In the genomic region with DNA sequence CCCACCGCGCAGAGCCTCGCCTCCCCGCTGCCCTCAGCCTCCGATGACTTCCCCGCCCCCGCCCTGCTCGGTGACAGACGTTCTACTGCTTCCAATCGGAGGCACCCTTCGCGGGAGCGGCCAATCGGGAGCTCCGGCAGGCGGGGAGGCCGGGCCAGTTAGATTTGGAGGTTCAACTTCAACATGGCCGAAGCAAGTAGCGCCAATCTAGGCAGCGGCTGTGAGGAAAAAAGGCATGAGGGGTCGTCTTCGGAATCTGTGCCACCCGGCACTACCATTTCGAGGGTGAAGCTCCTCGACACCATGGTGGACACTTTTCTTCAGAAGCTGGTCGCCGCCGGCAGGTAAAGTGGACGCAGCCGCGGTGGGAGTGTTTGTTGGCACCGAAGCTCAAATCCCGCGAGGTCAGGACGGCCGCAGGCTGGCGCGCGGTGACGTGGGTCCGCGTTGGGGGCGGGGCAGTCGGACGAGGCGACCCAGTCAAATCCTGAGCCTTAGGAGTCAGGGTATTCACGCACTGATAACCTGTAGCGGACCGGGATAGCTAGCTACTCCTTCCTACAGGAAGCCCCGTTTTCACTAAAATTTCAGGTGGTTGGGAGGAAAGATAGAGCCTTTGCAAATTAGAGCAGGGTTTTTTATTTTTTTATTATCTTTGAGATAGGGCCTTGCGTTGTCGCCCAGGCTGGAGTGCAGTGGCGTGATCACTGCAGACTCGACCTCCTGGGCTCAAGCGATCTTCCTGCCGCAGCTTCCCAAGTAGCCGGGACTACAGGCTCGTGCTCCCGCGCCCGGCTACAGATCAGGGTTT, we compare ENCODE assay signal across 1 cellular context.
TF ChIP-seq lines count a peak whose summit lies in the region.

A gene with protein sequence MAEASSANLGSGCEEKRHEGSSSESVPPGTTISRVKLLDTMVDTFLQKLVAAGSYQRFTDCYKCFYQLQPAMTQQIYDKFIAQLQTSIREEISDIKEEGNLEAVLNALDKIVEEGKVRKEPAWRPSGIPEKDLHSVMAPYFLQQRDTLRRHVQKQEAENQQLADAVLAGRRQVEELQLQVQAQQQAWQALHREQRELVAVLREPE (plus strand): TSS at position 175 of the 811 bp plus-strand sequence. CDS start 9 bp downstream, at position 184.

TF ChIP-seq in HepG2, 621 proteins besides CTCF, POLR2A, EP300 and RAD21 (continued from another document and continues in another):
- TF ChIP-seq, protein P1, sequence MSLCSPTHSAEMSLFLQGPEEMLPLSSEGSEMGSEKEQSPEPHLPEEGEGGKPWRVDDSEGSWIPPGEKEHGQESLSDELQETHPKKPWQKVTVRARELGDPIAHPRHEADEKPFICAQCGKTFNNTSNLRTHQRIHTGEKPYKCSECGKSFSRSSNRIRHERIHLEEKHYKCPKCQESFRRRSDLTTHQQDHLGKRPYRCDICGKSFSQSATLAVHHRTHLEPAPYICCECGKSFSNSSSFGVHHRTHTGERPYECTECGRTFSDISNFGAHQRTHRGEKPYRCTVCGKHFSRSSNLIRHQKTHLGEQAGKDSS (CRISPR knock-in tag; IDR thresholded peaks at IDR 0.05; ENCODE audit: borderline replicate concordance, low read depth): peak; percentile 85; the same call in 1 of the 2 replicates
- TF ChIP-seq ZNF775 (CRISPR knock-in tag; IDR thresholded peaks at IDR 0.05; ENCODE audit: borderline replicate concordance) (no peak; the same call in 1 of the 2 replicates), ZNF235 (CRISPR knock-in tag; IDR thresholded peaks at IDR 0.05; ENCODE audit: borderline replicate concordance) (no peak), ZBTB3 (CRISPR knock-in tag; IDR thresholded peaks at IDR 0.05; ENCODE audit: borderline replicate concordance, low read depth) (0 out of 2 replicates have a peak, but pooled peaks have one; percentile 7), ZNF331 (CRISPR knock-in tag; IDR thresholded peaks at IDR 0.05) (no peak), ZFP41 (CRISPR knock-in tag; IDR thresholded peaks at IDR 0.05; ENCODE audit: borderline replicate concordance) (peak; percentile 69; the same call in 1 of the 2 replicates), HMG20B (CRISPR knock-in tag; conservative IDR thresholded peaks at IDR 0.05) (no peak), GABPB1 (CRISPR knock-in tag; IDR thresholded peaks at IDR 0.05) (peak; percentile 81), KDM3A (CRISPR knock-in tag; IDR thresholded peaks at IDR 0.05; ENCODE audit: low read depth) (no peak; the same call in 1 of the 2 replicates), ZFYVE20 (CRISPR knock-in tag; IDR thresholded peaks at IDR 0.05; ENCODE audit: borderline replicate concordance, low read depth) (no peak), SP2 (CRISPR knock-in tag; IDR thresholded peaks at IDR 0.05) (peak; percentile 93), NFIC (IDR thresholded peaks at IDR 0.05; ENCODE audit: low read length) (no peak), ZNF367 (CRISPR knock-in tag; IDR thresholded peaks at IDR 0.05; ENCODE audit: borderline replicate concordance) (no peak), ZNF569 (CRISPR knock-in tag; IDR thresholded peaks at IDR 0.05; ENCODE audit: borderline replicate concordance) (no peak), HDAC2 (CRISPR knock-in tag; IDR thresholded peaks at IDR 0.05) (no peak), ZNF468 (CRISPR knock-in tag; IDR thresholded peaks at IDR 0.05) (0 out of 2 replicates have a peak, but pooled peaks have one; percentile 63), ZNF777 (CRISPR knock-in tag; IDR thresholded peaks at IDR 0.05) (no peak), EZH2 (conservative IDR thresholded peaks at IDR 0.05; ENCODE audit: low read depth, low read length) (no peak), NKX3-1 (CRISPR knock-in tag; IDR thresholded peaks at IDR 0.05) (peak; percentile 41; the same call in 1 of the 2 replicates), ZNF883 (CRISPR knock-in tag; IDR thresholded peaks at IDR 0.05; ENCODE audit: not compliant biosample characterization) (peak; percentile 64), PHF5A (CRISPR knock-in tag; IDR thresholded peaks at IDR 0.05; ENCODE audit: low read depth, unreplicated experiment) (no peak), JUND (CRISPR knock-in tag; IDR thresholded peaks at IDR 0.05) (no peak), SNAI1 (CRISPR knock-in tag; IDR thresholded peaks at IDR 0.05; ENCODE audit: borderline replicate concordance) (no peak), SMAD9 (CRISPR knock-in tag; IDR thresholded peaks at IDR 0.05) (no peak), ZMYM2 (CRISPR knock-in tag; IDR thresholded peaks at IDR 0.05) (no peak), NAIF1 (CRISPR knock-in tag; IDR thresholded peaks at IDR 0.05; ENCODE audit: borderline replicate concordance) (0 out of 2 replicates have a peak, but pooled peaks have one; percentile 40), SMAD1 (CRISPR knock-in tag; IDR thresholded peaks at IDR 0.05; ENCODE audit: borderline replicate concordance, low read depth) (peak; percentile 93; the same call in 1 of the 2 replicates), CHD4 (IDR thresholded peaks at IDR 0.05; ENCODE audit: borderline replicate concordance, low read length) (no peak), TGIF2 (CRISPR knock-in tag; IDR thresholded peaks at IDR 0.05) (no peak), ERF (CRISPR knock-in tag; IDR thresholded peaks at IDR 0.05) (peak; percentile 74), HNF4A (CRISPR knock-in tag; IDR thresholded peaks at IDR 0.05) (peak; percentile 14; the same call in 1 of the 2 replicates), NCOR1 (IDR thresholded peaks at IDR 0.05; ENCODE audit: borderline replicate concordance, low read length) (no peak; the same call in 1 of the 2 replicates), ZNF335 (CRISPR knock-in tag; IDR thresholded peaks at IDR 0.05) (0 out of 2 replicates have a peak, but pooled peaks have one; percentile 73), ZNF83 (CRISPR knock-in tag; IDR thresholded peaks at IDR 0.05; ENCODE audit: borderline replicate concordance) (peak; percentile 81; the same call in 1 of the 2 replicates), DR1 (CRISPR knock-in tag; IDR thresholded peaks at IDR 0.05) (peak; percentile 80), SAP130 (CRISPR knock-in tag; IDR thresholded peaks at IDR 0.05; ENCODE audit: low read depth) (peak; percentile 90), ZNF256 (CRISPR knock-in tag; conservative IDR thresholded peaks at IDR 0.05) (no peak), ZNF543 (CRISPR knock-in tag; IDR thresholded peaks at IDR 0.05) (peak; percentile 86), ZNF761 (CRISPR knock-in tag; conservative IDR thresholded peaks at IDR 0.05) (peak; percentile 58; the same call in 1 of the 2 replicates), ZNF598 (CRISPR knock-in tag; IDR thresholded peaks at IDR 0.05; ENCODE audit: borderline replicate concordance) (0 out of 2 replicates have a peak, but pooled peaks have one; percentile 35), POLR2AphosphoS5 (IDR thresholded peaks at IDR 0.05; ENCODE audit: low read depth, low read length) (peak; percentile 81), ZNF589 (CRISPR knock-in tag; conservative IDR thresholded peaks at IDR 0.05) (no peak), ZNF713 (CRISPR knock-in tag; IDR thresholded peaks at IDR 0.05) (no peak)
- TF ChIP-seq, protein P2, sequence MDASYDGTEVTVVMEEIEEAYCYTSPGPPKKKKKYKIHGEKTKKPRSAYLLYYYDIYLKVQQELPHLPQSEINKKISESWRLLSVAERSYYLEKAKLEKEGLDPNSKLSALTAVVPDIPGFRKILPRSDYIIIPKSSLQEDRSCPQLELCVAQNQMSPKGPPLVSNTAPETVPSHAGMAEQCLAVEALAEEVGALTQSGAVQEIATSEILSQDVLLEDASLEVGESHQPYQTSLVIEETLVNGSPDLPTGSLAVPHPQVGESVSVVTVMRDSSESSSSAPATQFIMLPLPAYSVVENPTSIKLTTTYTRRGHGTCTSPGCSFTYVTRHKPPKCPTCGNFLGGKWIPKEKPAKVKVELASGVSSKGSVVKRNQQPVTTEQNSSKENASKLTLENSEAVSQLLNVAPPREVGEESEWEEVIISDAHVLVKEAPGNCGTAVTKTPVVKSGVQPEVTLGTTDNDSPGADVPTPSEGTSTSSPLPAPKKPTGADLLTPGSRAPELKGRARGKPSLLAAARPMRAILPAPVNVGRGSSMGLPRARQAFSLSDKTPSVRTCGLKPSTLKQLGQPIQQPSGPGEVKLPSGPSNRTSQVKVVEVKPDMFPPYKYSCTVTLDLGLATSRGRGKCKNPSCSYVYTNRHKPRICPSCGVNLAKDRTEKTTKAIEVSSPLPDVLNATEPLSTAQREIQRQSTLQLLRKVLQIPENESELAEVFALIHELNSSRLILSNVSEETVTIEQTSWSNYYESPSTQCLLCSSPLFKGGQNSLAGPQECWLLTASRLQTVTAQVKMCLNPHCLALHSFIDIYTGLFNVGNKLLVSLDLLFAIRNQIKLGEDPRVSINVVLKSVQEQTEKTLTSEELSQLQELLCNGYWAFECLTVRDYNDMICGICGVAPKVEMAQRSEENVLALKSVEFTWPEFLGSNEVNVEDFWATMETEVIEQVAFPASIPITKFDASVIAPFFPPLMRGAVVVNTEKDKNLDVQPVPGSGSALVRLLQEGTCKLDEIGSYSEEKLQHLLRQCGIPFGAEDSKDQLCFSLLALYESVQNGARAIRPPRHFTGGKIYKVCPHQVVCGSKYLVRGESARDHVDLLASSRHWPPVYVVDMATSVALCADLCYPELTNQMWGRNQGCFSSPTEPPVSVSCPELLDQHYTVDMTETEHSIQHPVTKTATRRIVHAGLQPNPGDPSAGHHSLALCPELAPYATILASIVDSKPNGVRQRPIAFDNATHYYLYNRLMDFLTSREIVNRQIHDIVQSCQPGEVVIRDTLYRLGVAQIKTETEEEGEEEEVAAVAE (CRISPR knock-in tag; IDR thresholded peaks at IDR 0.05; ENCODE audit: borderline replicate concordance): peak; percentile 68
- TF ChIP-seq, protein P3, sequence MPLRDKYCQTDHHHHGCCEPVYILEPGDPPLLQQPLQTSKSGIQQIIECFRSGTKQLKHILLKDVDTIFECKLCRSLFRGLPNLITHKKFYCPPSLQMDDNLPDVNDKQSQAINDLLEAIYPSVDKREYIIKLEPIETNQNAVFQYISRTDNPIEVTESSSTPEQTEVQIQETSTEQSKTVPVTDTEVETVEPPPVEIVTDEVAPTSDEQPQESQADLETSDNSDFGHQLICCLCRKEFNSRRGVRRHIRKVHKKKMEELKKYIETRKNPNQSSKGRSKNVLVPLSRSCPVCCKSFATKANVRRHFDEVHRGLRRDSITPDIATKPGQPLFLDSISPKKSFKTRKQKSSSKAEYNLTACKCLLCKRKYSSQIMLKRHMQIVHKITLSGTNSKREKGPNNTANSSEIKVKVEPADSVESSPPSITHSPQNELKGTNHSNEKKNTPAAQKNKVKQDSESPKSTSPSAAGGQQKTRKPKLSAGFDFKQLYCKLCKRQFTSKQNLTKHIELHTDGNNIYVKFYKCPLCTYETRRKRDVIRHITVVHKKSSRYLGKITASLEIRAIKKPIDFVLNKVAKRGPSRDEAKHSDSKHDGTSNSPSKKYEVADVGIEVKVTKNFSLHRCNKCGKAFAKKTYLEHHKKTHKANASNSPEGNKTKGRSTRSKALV (CRISPR knock-in tag; IDR thresholded peaks at IDR 0.05): no peak
- TF ChIP-seq, protein P4, sequence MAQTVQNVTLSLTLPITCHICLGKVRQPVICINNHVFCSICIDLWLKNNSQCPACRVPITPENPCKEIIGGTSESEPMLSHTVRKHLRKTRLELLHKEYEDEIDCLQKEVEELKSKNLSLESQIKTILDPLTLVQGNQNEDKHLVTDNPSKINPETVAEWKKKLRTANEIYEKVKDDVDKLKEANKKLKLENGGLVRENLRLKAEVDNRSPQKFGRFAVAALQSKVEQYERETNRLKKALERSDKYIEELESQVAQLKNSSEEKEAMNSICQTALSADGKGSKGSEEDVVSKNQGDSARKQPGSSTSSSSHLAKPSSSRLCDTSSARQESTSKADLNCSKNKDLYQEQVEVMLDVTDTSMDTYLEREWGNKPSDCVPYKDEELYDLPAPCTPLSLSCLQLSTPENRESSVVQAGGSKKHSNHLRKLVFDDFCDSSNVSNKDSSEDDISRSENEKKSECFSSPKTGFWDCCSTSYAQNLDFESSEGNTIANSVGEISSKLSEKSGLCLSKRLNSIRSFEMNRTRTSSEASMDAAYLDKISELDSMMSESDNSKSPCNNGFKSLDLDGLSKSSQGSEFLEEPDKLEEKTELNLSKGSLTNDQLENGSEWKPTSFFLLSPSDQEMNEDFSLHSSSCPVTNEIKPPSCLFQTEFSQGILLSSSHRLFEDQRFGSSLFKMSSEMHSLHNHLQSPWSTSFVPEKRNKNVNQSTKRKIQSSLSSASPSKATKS (CRISPR knock-in tag; IDR thresholded peaks at IDR 0.05): no peak
- TF ChIP-seq, protein P5, sequence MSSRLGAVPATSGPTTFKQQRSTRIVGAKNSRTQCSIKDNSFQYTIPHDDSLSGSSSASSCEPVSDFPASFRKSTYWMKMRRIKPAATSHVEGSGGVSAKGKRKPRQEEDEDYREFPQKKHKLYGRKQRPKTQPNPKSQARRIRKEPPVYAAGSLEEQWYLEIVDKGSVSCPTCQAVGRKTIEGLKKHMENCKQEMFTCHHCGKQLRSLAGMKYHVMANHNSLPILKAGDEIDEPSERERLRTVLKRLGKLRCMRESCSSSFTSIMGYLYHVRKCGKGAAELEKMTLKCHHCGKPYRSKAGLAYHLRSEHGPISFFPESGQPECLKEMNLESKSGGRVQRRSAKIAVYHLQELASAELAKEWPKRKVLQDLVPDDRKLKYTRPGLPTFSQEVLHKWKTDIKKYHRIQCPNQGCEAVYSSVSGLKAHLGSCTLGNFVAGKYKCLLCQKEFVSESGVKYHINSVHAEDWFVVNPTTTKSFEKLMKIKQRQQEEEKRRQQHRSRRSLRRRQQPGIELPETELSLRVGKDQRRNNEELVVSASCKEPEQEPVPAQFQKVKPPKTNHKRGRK (CRISPR knock-in tag; IDR thresholded peaks at IDR 0.05): no peak
- TF ChIP-seq, protein P6, sequence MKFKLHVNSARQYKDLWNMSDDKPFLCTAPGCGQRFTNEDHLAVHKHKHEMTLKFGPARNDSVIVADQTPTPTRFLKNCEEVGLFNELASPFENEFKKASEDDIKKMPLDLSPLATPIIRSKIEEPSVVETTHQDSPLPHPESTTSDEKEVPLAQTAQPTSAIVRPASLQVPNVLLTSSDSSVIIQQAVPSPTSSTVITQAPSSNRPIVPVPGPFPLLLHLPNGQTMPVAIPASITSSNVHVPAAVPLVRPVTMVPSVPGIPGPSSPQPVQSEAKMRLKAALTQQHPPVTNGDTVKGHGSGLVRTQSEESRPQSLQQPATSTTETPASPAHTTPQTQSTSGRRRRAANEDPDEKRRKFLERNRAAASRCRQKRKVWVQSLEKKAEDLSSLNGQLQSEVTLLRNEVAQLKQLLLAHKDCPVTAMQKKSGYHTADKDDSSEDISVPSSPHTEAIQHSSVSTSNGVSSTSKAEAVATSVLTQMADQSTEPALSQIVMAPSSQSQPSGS (CRISPR knock-in tag; IDR thresholded peaks at IDR 0.05): 0 out of 2 replicates have a peak, but pooled peaks have one; percentile 26
- TF ChIP-seq, protein P7, sequence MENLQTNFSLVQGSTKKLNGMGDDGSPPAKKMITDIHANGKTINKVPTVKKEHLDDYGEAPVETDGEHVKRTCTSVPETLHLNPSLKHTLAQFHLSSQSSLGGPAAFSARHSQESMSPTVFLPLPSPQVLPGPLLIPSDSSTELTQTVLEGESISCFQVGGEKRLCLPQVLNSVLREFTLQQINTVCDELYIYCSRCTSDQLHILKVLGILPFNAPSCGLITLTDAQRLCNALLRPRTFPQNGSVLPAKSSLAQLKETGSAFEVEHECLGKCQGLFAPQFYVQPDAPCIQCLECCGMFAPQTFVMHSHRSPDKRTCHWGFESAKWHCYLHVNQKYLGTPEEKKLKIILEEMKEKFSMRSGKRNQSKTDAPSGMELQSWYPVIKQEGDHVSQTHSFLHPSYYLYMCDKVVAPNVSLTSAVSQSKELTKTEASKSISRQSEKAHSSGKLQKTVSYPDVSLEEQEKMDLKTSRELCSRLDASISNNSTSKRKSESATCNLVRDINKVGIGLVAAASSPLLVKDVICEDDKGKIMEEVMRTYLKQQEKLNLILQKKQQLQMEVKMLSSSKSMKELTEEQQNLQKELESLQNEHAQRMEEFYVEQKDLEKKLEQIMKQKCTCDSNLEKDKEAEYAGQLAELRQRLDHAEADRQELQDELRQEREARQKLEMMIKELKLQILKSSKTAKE (CRISPR knock-in tag; IDR thresholded peaks at IDR 0.05; ENCODE audit: borderline replicate concordance): no peak
